ENCODE assay signal across 20 cellular contexts in the genomic region with DNA sequence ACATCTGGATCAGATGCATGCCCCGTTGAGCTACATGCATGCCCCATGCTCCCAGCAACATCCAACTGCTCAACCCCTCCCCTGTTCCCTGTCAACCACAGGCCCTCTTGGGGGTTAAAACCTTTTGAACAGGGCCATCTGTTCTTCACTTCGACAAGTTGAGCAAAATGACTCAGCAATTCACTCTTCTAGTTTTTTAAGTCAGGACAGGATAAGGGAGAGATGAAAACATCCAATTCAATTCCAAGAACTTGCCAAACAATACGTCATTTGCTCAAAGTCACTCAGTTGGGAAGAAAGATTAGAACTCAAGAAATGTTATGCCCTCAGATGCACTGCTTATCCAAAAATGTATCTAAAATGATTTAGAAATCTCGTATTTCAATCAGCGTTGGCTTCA. TPM values are rescaled to one million over a fixed set of nuclear protein-coding genes. Genes with fewer than 3 reads are reported as not detected.
DNase-seq lines count a peak whose midpoint lies in the region; ATAC-seq, FAIRE-seq and TF ChIP-seq lines count a peak whose summit lies in the region.
"Had no signal": no experiment of that assay in that cellular context is flagged by ENCODE, and none has a peak within 500 bp of the region (broad histone marks: within the 10 kb centered on the region; RNA-seq: fewer than 3 reads in every experiment).

No MANE protein-coding gene starts in this region.

- no peaks in the 10 kb centered on the region for H3K27me3 Mint-ChIP-seq in activated CD4-positive, alpha-beta T cell treated with anti-CD3 and anti-CD28 coated beads for 36 hours
- H3K27me3 Mint-ChIP-seq in stimulated activated memory B cell treated with anti-CD40 and anti-IgM and Interleukin-4, amounts not matched to agents 10 μg/mL and 1 μg/mL and 100 μg/mL, for 72 hours = peaks cover 5% of the 10 kb centered on the region

- H3K9ac ChIP-seq in SU-DHL-6 (ENCODE audit: low read length) = no peak overlapping the region

- H3K9me3 Mint-ChIP-seq in activated CD4-positive, alpha-beta T cell treated with anti-CD3 and anti-CD28 coated beads for 36 hours (ENCODE audit: low read depth) = no peaks in the 10 kb centered on the region
- no peaks in the 10 kb centered on the region for H3K9me3 Mint-ChIP-seq in stimulated activated memory B cell treated with anti-CD40 and anti-IgM and Interleukin-4, amounts not matched to agents 10 μg/mL and 1 μg/mL and 100 μg/mL, for 72 hours

- no peak for DNase-seq in activated CD4-positive, alpha-beta T cell treated with anti-CD3 and anti-CD28 coated beads for 36 hours
- DNase-seq in activated CD4-positive, alpha-beta T cell treated with anti-CD3 and anti-CD28 coated beads, Interleukin-2, amount 50 U/mL, for 48 hours = no peak
- no peak for DNase-seq in pancreas
- no peak for DNase-seq in mucosa of gallbladder (ENCODE audit: low spot score)
- DNase-seq: activated CD4-positive, alpha-beta T cell treated with anti-CD3 and anti-CD28 coated beads, Interleukin-2, amount 50 U/mL, for 4 hours; activated effector memory CD4-positive, alpha-beta T cell treated with anti-CD3 and anti-CD28 coated beads, Interleukin-2, amount 50 U/mL, for 16 hours; DMS79 treated with DMSO at 0.1 percent for 48 hours; hypothalamus; lower lobe of right lung; NCI-H187 treated with DMSO at 0.1 percent for 48 hours; stimulated activated CD4-positive, alpha-beta T cell treated with anti-CD3 and anti-CD28 coated beads, Interleukin-12 subunit alpha, Interleukin-12 subunit beta, amount 100 ng/mL, for 4 hours; SW 1271; transverse colon had no signal

- peak overlapping the region; percentile 5 for H3K27ac Mint-ChIP-seq in activated CD4-positive, alpha-beta T cell treated with anti-CD3 and anti-CD28 coated beads for 36 hours
- H3K27ac Mint-ChIP-seq in stimulated activated memory B cell treated with anti-CD40 and anti-IgM and Interleukin-4, amounts not matched to agents 10 μg/mL and 1 μg/mL and 100 μg/mL, for 72 hours = peak overlapping the region; percentile 51

- H3K27ac ChIP-seq in KOPT-K1 (ENCODE audit: low read depth, low read length, poor library complexity, severe bottlenecking) = peak overlapping the region; percentile 50
- peak overlapping the region; percentile 78 for H3K27ac ChIP-seq in SU-DHL-6 (ENCODE audit: low read depth, low read length)
- H3K27ac ChIP-seq in pancreas = no peak overlapping the region
- H3K27ac ChIP-seq: lower lobe of right lung, transverse colon had no signal

- POLR2A ChIA-PET in activated CD4-positive, alpha-beta T cell treated with anti-CD3 and anti-CD28 coated beads for 36 hours (lab: Charles Lee) = no interaction called here

- H3K4me3 Mint-ChIP-seq in activated CD4-positive, alpha-beta T cell treated with anti-CD3 and anti-CD28 coated beads for 36 hours = no peak overlapping the region
- H3K4me3 Mint-ChIP-seq in stimulated activated memory B cell treated with anti-CD40 and anti-IgM and Interleukin-4, amounts not matched to agents 10 μg/mL and 1 μg/mL and 100 μg/mL, for 72 hours = no peak overlapping the region

- no peak for ATAC-seq in activated CD4-positive, alpha-beta T cell treated with anti-CD3 and anti-CD28 coated beads for 36 hours
- no peak for ATAC-seq in stimulated activated memory B cell treated with anti-CD40 and anti-IgM and Interleukin-4, amounts not matched to agents 10 μg/mL and 1 μg/mL and 100 μg/mL, for 72 hours
- ATAC-seq in GM21381 (IDR thresholded peaks at IDR 0.05; ENCODE audit: unreplicated experiment) = no peak
- no peak for ATAC-seq in pancreas

- H3K9me3 ChIP-seq in KOPT-K1 (ENCODE audit: insufficient read depth, low read length, poor library complexity, severe bottlenecking) (no peaks in the 10 kb centered on the region), SU-DHL-6 (ENCODE audit: insufficient read depth, low read length) (no peaks in the 10 kb centered on the region), pancreas (no peaks in the 10 kb centered on the region)
- H3K9me3 ChIP-seq: lower lobe of right lung, transverse colon had no signal

- no peaks in the 10 kb centered on the region for H3K27me3 ChIP-seq in SU-DHL-6 (ENCODE audit: low read length)
- H3K27me3 ChIP-seq in pancreas = no peaks in the 10 kb centered on the region
- H3K27me3 ChIP-seq: transverse colon had no signal

- peak overlapping the region; percentile 23 for H3K4me3 ChIP-seq in SU-DHL-6 (ENCODE audit: insufficient read depth, low read length, poor library complexity, severe bottlenecking)
- no peak overlapping the region for H3K4me3 ChIP-seq in pancreas
- H3K4me3 ChIP-seq: lower lobe of right lung, transverse colon had no signal

- H4K20me1 ChIP-seq in SU-DHL-6 (ENCODE audit: low read depth, low read length) = no peaks in the 10 kb centered on the region

- H3K4me2 ChIP-seq in SU-DHL-6 (ENCODE audit: low read depth, low read length, poor library complexity, severe bottlenecking) = peak overlapping the region; percentile 66

- H3F3A ChIP-seq in SU-DHL-6 (ENCODE audit: insufficient read depth) = peaks cover 18% of the 10 kb centered on the region; the same call in 1 of the 2 replicates

- H3K9me2 ChIP-seq in SU-DHL-6 (replicated peaks; ENCODE audit: insufficient read depth, low read length) = no peaks in the 10 kb centered on the region

- TF ChIP-seq CTCF in SU-DHL-6 (IDR thresholded peaks at IDR 0.05; ENCODE audit: insufficient read depth, low read length, poor library complexity, severe bottlenecking) = no peak
- no peak for TF ChIP-seq CTCF in pancreas (IDR thresholded peaks at IDR 0.05)

- intact Hi-C loops in activated CD4-positive, alpha-beta T cell treated with anti-CD3 and anti-CD28 coated beads for 36 hours (cut with DNase I, micrococcal nuclease) = no loop called here
- intact Hi-C loops in pancreas (cut with DNase I) = no loop called here

- 56 to 61% methylated on average over 5 of the region's 5 CpGs for WGBS in pancreas, 2 donors

- peaks cover 28% of the 10 kb centered on the region for H3K4me1 Mint-ChIP-seq in activated CD4-positive, alpha-beta T cell treated with anti-CD3 and anti-CD28 coated beads for 36 hours
- H3K4me1 Mint-ChIP-seq in stimulated activated memory B cell treated with anti-CD40 and anti-IgM and Interleukin-4, amounts not matched to agents 10 μg/mL and 1 μg/mL and 100 μg/mL, for 72 hours = peaks cover 20% of the 10 kb centered on the region

- H2AFZ ChIP-seq in SU-DHL-6 (ENCODE audit: low read depth, low read length, severe bottlenecking) = peak overlapping the region; percentile 73

- CTCF ChIA-PET in activated CD4-positive, alpha-beta T cell treated with anti-CD3 and anti-CD28 coated beads for 36 hours (lab: Charles Lee) = interaction anchor here (2.2 to 2.3 kb wide), 2 partner anchors 10 to 29 kb away, joined by 8 to 10 read pairs; no protein-coding TSS in a partner anchor

- H3K36me3 ChIP-seq in KOPT-K1 (ENCODE audit: insufficient read depth, low read length) (no peaks in the 10 kb centered on the region), SU-DHL-6 (ENCODE audit: low read length) (no peaks in the 10 kb centered on the region), pancreas (no peaks in the 10 kb centered on the region)
- H3K36me3 ChIP-seq: lower lobe of right lung, transverse colon had no signal

- no peaks in the 10 kb centered on the region for H3K4me1 ChIP-seq in pancreas
- H3K4me1 ChIP-seq: lower lobe of right lung, transverse colon had no signal

- FAIRE-seq in pancreas (lab: Jason Lieb, UNC) = no peak
- FAIRE-seq: A204.1, bronchial epithelial cell, endometrium had no signal

- no peaks in the 10 kb centered on the region for H3K36me3 Mint-ChIP-seq in activated CD4-positive, alpha-beta T cell treated with anti-CD3 and anti-CD28 coated beads for 36 hours (ENCODE audit: low read depth)
- H3K36me3 Mint-ChIP-seq in stimulated activated memory B cell treated with anti-CD40 and anti-IgM and Interleukin-4, amounts not matched to agents 10 μg/mL and 1 μg/mL and 100 μg/mL, for 72 hours = no peaks in the 10 kb centered on the region

- no peaks in the 10 kb centered on the region for H3K79me2 ChIP-seq in SU-DHL-6 (ENCODE audit: insufficient read depth, low read length)

RNA-seq across cellular contexts. Expression of a gene that starts 46.1 kb away (rescaled TPM):
- total RNA-seq in activated CD4-positive, alpha-beta T cell treated with anti-CD3 and anti-CD28 coated beads for 36 hours = 10 to 100 TPM; 49.8 to 55.0 TPM
- total RNA-seq in pancreas = 10 to 100 TPM in 2 of 6 donors, 1 to 10 TPM in 4; 6.5 to 16.2 (median 8.7) TPM
- polyA plus RNA-seq in pancreas = 10 to 100 TPM in 1 of 2 donors, 1 to 10 TPM in 1; 6.5 to 10.1 TPM
- 24.3 TPM for total RNA-seq in mucosa of gallbladder

Comparison
In these comparisons a context has a peak if more than half of its experiments do, and no peak if none do; other contexts are left out.
1. H3K27ac ChIP-seq: peak in KOPT-K1 (single experiment) and SU-DHL-6 (single experiment); none in pancreas (0 of 4).